Comparison of ENCODE assay signal across 26 cellular contexts in the genomic region with DNA sequence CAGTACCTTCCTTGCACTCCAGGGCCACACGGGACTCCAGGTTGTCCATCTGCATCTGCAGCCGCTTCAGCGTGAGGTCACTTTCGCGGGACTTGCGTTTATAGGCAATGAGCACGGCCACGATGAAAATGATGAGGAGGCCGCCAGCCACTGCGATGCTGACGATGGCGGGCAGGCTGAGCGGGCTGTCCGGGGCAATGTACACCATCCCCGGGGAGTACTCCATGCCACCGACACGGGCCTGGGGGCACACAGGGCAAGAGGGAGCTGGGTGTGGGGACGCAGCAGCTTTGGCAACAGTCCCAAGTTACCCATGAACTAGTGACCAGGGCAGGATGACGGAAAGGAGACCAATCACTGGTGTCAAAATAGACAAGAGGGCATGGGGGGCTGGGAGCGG.
"Had no signal": no experiment of that assay in that cellular context is flagged by ENCODE, and none has a peak within 500 bp of the region (broad histone marks: within the 10 kb centered on the region; RNA-seq: fewer than 3 reads in every experiment).

No MANE protein-coding gene starts in this region.

- H3K27ac ChIP-seq: heart right ventricle, hepatocyte, neutrophil, parathyroid adenoma, right atrium auricular region, right lobe of liver, skin epidermis, suprapubic skin, thoracic aorta, tibial artery, uterus had no signal

- H3K27ac Mint-ChIP-seq: naive thymus-derived CD4-positive, alpha-beta T cell; natural killer cell treated with Interleukin-12 subunit alpha and Interleukin-12 subunit beta and Interleukin-15 and Interleukin-18, amount 100 ng/mL, for 72 hours; progenitor cell of endocrine pancreas; stimulated activated effector memory CD8-positive, alpha-beta T cell treated with anti-CD3 and anti-CD28 coated beads, Interleukin-12 subunit alpha, Interleukin-12 subunit beta, amount 100 ng/mL, for 72 hours; stimulated activated naive CD8-positive, alpha-beta T cell treated with anti-CD3 and anti-CD28 coated beads, Interleukin-15, Interleukin-2, amounts not matched to agents 100 ng/mL and 50 ng/mL, for 24 hours had no signal

- DNase-seq: heart right ventricle; islet precursor cell; left ventricle myocardium superior; midbrain; naive thymus-derived CD4-positive, alpha-beta T cell; occipital lobe; right lobe of liver; stimulated activated CD4-positive, alpha-beta T cell treated with anti-CD3 and anti-CD28 coated beads, Interleukin-4, amount 100 ng/mL, for 24 hours; stimulated activated naive CD4-positive, alpha-beta T cell; tibial artery; trophoblast cell; uterus had no signal

- H3K9me3 Mint-ChIP-seq: naive thymus-derived CD4-positive, alpha-beta T cell; natural killer cell treated with Interleukin-12 subunit alpha and Interleukin-12 subunit beta and Interleukin-15 and Interleukin-18, amount 100 ng/mL, for 72 hours; stimulated activated effector memory CD8-positive, alpha-beta T cell treated with anti-CD3 and anti-CD28 coated beads, Interleukin-12 subunit alpha, Interleukin-12 subunit beta, amount 100 ng/mL, for 72 hours; stimulated activated naive CD8-positive, alpha-beta T cell treated with anti-CD3 and anti-CD28 coated beads, Interleukin-15, Interleukin-2, amounts not matched to agents 100 ng/mL and 50 ng/mL, for 24 hours had no signal

- ATAC-seq: heart right ventricle; left lobe of liver; left ventricle myocardium superior; naive thymus-derived CD4-positive, alpha-beta T cell; natural killer cell treated with Interleukin-12 subunit alpha and Interleukin-12 subunit beta and Interleukin-15 and Interleukin-18, amount 100 ng/mL, for 72 hours; right lobe of liver; stimulated activated effector memory CD8-positive, alpha-beta T cell treated with anti-CD3 and anti-CD28 coated beads, Interleukin-12 subunit alpha, Interleukin-12 subunit beta, amount 100 ng/mL, for 72 hours had no signal

- H3K27me3 Mint-ChIP-seq: naive thymus-derived CD4-positive, alpha-beta T cell; natural killer cell treated with Interleukin-12 subunit alpha and Interleukin-12 subunit beta and Interleukin-15 and Interleukin-18, amount 100 ng/mL, for 72 hours; progenitor cell of endocrine pancreas; stimulated activated naive CD8-positive, alpha-beta T cell treated with anti-CD3 and anti-CD28 coated beads, Interleukin-15, Interleukin-2, amounts not matched to agents 100 ng/mL and 50 ng/mL, for 24 hours had no signal

- H2AFZ ChIP-seq: hepatocyte, parathyroid adenoma had no signal

- H3K27me3 ChIP-seq: heart right ventricle, hepatocyte, neutrophil, right atrium auricular region, right lobe of liver, suprapubic skin, tibial artery, uterus had no signal

- H3K4me1 ChIP-seq: heart right ventricle, parathyroid adenoma, right atrium auricular region, right lobe of liver, suprapubic skin, tibial artery, uterus had no signal

- H3K4me3 ChIP-seq: heart right ventricle, hepatocyte, lung, mucosa of descending colon, right atrium auricular region, right lobe of liver, skin epidermis, suprapubic skin, thoracic aorta, tibial artery, uterus had no signal

- H3K4me2 ChIP-seq: hepatocyte had no signal

- H3K79me2 ChIP-seq: hepatocyte, parathyroid adenoma had no signal

- H3K36me3 Mint-ChIP-seq: naive thymus-derived CD4-positive, alpha-beta T cell; natural killer cell treated with Interleukin-12 subunit alpha and Interleukin-12 subunit beta and Interleukin-15 and Interleukin-18, amount 100 ng/mL, for 72 hours; stimulated activated effector memory CD8-positive, alpha-beta T cell treated with anti-CD3 and anti-CD28 coated beads, Interleukin-12 subunit alpha, Interleukin-12 subunit beta, amount 100 ng/mL, for 72 hours had no signal

- H3K36me3 ChIP-seq: neutrophil, right lobe of liver, suprapubic skin, uterus had no signal

- H3K9ac ChIP-seq: parathyroid adenoma had no signal

- H3K9me3 ChIP-seq: heart right ventricle, mucosa of descending colon, neutrophil, right atrium auricular region, right lobe of liver, suprapubic skin, thoracic aorta, tibial artery, uterus had no signal

- H3K4me1 Mint-ChIP-seq: naive thymus-derived CD4-positive, alpha-beta T cell; stimulated activated effector memory CD8-positive, alpha-beta T cell treated with anti-CD3 and anti-CD28 coated beads, Interleukin-12 subunit alpha, Interleukin-12 subunit beta, amount 100 ng/mL, for 72 hours had no signal

- H3K4me3 Mint-ChIP-seq: naive thymus-derived CD4-positive, alpha-beta T cell; natural killer cell treated with Interleukin-12 subunit alpha and Interleukin-12 subunit beta and Interleukin-15 and Interleukin-18, amount 100 ng/mL, for 72 hours; stimulated activated effector memory CD8-positive, alpha-beta T cell treated with anti-CD3 and anti-CD28 coated beads, Interleukin-12 subunit alpha, Interleukin-12 subunit beta, amount 100 ng/mL, for 72 hours; stimulated activated naive CD8-positive, alpha-beta T cell treated with anti-CD3 and anti-CD28 coated beads, Interleukin-15, Interleukin-2, amounts not matched to agents 100 ng/mL and 50 ng/mL, for 24 hours had no signal
